Comparison of ENCODE assay signal across 30 cellular contexts in the genomic region with DNA sequence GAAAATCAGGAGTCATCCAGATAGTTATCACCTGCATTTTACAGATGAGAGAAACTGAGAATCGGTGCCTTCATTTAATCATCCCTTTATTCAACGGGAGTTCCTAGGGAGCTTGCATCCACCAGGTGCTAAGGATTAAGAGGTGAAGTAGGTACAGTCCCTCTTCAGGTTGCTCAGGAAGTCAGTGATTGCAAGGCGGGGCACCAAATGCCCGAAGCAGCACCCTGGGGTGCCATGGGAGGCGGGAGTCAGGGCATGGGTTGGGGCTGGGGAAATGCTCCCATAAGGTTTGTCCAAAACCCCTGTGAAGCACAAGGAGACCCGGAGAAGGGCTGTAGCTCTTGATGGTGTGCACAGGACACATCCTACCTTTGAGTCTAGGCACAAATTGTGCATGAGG.
DNase-seq lines count a peak whose midpoint lies in the region; ATAC-seq, FAIRE-seq and TF ChIP-seq lines count a peak whose summit lies in the region.
"Had no signal": no experiment of that assay in that cellular context is flagged by ENCODE, and none has a peak within 500 bp of the region (broad histone marks: within the 10 kb centered on the region; RNA-seq: fewer than 3 reads in every experiment).

No MANE protein-coding gene starts in this region.

- H3K27me3 ChIP-seq in heart left ventricle (no peaks in the 10 kb centered on the region), bronchial epithelial cell (ENCODE audit: control insufficient read depth, insufficient read depth, low read length) (no peaks in the 10 kb centered on the region), mucosa of rectum (ENCODE audit: control insufficient read depth in 2 of 2, insufficient read depth in 2 of 2, low read length in 2 of 2) (no peaks in the 10 kb centered on the region), upper lobe of right lung (no peaks in the 10 kb centered on the region)
- H3K27me3 ChIP-seq: thyroid gland had no signal

- FAIRE-seq in bronchial epithelial cell (lab: Jason Lieb, UNC) = peak; percentile 28
- FAIRE-seq: GM12878 had no signal

- peaks cover 18% of the 10 kb centered on the region for H3K27me3 Mint-ChIP-seq in chondrocyte (ENCODE audit: low read depth)
- H3K27me3 Mint-ChIP-seq: activated CD4-positive, alpha-beta T cell treated with anti-CD3 and anti-CD28 coated beads, Interleukin-2, amount 10 ng/mL, durations not matched to agents 7 days and 5 days; activated CD8-positive, alpha-beta memory T cell treated with anti-CD3 and anti-CD28 coated beads, Interleukin-2, amount 10 ng/mL, durations not matched to agents 7 days and 5 days had no signal

- peak overlapping the region in 1 of 2 donors; percentile 74 for H3K9ac ChIP-seq in mucosa of rectum (ENCODE audit: low read depth in 1 of 2, low read length in 2 of 2)

- H3K9me3 ChIP-seq in heart left ventricle (no peaks in the 10 kb centered on the region), mucosa of rectum (ENCODE audit: control insufficient read depth in 2 of 2, low read length in 2 of 2) (no peaks in the 10 kb centered on the region), upper lobe of right lung (no peaks in the 10 kb centered on the region)
- H3K9me3 ChIP-seq: thyroid gland had no signal

- H3K36me3 Mint-ChIP-seq in chondrocyte (ENCODE audit: low read depth) = no peaks in the 10 kb centered on the region
- H3K36me3 Mint-ChIP-seq: activated CD8-positive, alpha-beta memory T cell treated with anti-CD3 and anti-CD28 coated beads, Interleukin-2, amount 10 ng/mL, durations not matched to agents 7 days and 5 days; brain; IgD-negative memory B cell; naive thymus-derived CD8-positive, alpha-beta T cell had no signal

- TF ChIP-seq CTCF in heart left ventricle (IDR thresholded peaks at IDR 0.05) = no peak
- TF ChIP-seq CTCF in bronchial epithelial cell (IDR thresholded peaks at IDR 0.05; ENCODE audit: insufficient read depth, low read length, severe bottlenecking) = no peak
- TF ChIP-seq CTCF in upper lobe of right lung (IDR thresholded peaks at IDR 0.05) = no peak
- TF ChIP-seq CTCF in chondrocyte (IDR thresholded peaks at IDR 0.05) = no peak

- intact Hi-C loops in heart left ventricle (cut with DNase I) (loop anchor here in 6 of 10 donors (5.0 to 10.0 kb wide), 3 partner anchors 49 to 96 kb away; no protein-coding TSS in a partner anchor), Right ventricle myocardium inferior (cut with DNase I) (no loop called here), upper lobe of right lung (cut with DNase I) (no loop called here)

- no peak overlapping the region for H3K27ac Mint-ChIP-seq in chondrocyte (ENCODE audit: unreplicated experiment)
- H3K27ac Mint-ChIP-seq: activated CD4-positive, alpha-beta T cell treated with anti-CD3 and anti-CD28 coated beads, Interleukin-2, amount 10 ng/mL, durations not matched to agents 7 days and 5 days; activated CD8-positive, alpha-beta memory T cell treated with anti-CD3 and anti-CD28 coated beads, Interleukin-2, amount 10 ng/mL, durations not matched to agents 7 days and 5 days; activated naive CD4-positive, alpha-beta T cell treated with anti-CD3 and anti-CD28 coated beads for 36 hours; brain; IgD-negative memory B cell; naive thymus-derived CD8-positive, alpha-beta T cell; stimulated activated naive CD8-positive, alpha-beta T cell treated with anti-CD3 and anti-CD28 coated beads, Interleukin-15, amount 100 ng/mL, for 72 hours had no signal

- no peak overlapping the region for H3K4me3 Mint-ChIP-seq in chondrocyte (ENCODE audit: unreplicated experiment)
- H3K4me3 Mint-ChIP-seq: activated CD4-positive, alpha-beta T cell treated with anti-CD3 and anti-CD28 coated beads, Interleukin-2, amount 10 ng/mL, durations not matched to agents 7 days and 5 days; activated CD8-positive, alpha-beta memory T cell treated with anti-CD3 and anti-CD28 coated beads, Interleukin-2, amount 10 ng/mL, durations not matched to agents 7 days and 5 days; activated naive CD4-positive, alpha-beta T cell treated with anti-CD3 and anti-CD28 coated beads for 36 hours; brain; naive thymus-derived CD8-positive, alpha-beta T cell; stimulated activated naive CD8-positive, alpha-beta T cell treated with anti-CD3 and anti-CD28 coated beads, Interleukin-15, amount 100 ng/mL, for 72 hours had no signal

- no peaks in the 10 kb centered on the region for H3K4me1 Mint-ChIP-seq in chondrocyte (ENCODE audit: low read depth)
- H3K4me1 Mint-ChIP-seq: activated CD4-positive, alpha-beta T cell treated with anti-CD3 and anti-CD28 coated beads, Interleukin-2, amount 10 ng/mL, durations not matched to agents 7 days and 5 days; activated CD8-positive, alpha-beta memory T cell treated with anti-CD3 and anti-CD28 coated beads, Interleukin-2, amount 10 ng/mL, durations not matched to agents 7 days and 5 days; brain; IgD-negative memory B cell had no signal

- H3K9me3 Mint-ChIP-seq in chondrocyte (ENCODE audit: low read depth) = no peaks in the 10 kb centered on the region
- H3K9me3 Mint-ChIP-seq: activated CD4-positive, alpha-beta T cell treated with anti-CD3 and anti-CD28 coated beads, Interleukin-2, amount 10 ng/mL, durations not matched to agents 7 days and 5 days; activated naive CD4-positive, alpha-beta T cell treated with anti-CD3 and anti-CD28 coated beads for 36 hours; brain; IgD-negative memory B cell; naive thymus-derived CD8-positive, alpha-beta T cell; stimulated activated naive CD8-positive, alpha-beta T cell treated with anti-CD3 and anti-CD28 coated beads, Interleukin-15, amount 100 ng/mL, for 72 hours had no signal

- H3K27ac ChIP-seq in heart left ventricle = peak overlapping the region; percentile 66 to 91 (median 85)
- peak overlapping the region; percentile 92 to 93 for H3K27ac ChIP-seq in mucosa of rectum (ENCODE audit: low read depth in 2 of 2, low read length in 2 of 2)
- peak overlapping the region; percentile 81 for H3K27ac ChIP-seq in upper lobe of right lung
- H3K27ac ChIP-seq: WERI-Rb-1 had no signal

- no peak for ATAC-seq in heart left ventricle
- no peak for ATAC-seq in Right ventricle myocardium inferior
- no peak for ATAC-seq in upper lobe of right lung
- ATAC-seq: activated CD8-positive, alpha-beta memory T cell treated with anti-CD3 and anti-CD28 coated beads, Interleukin-2, amount 10 ng/mL, durations not matched to agents 7 days and 5 days; GM12878; HCT116; naive thymus-derived CD8-positive, alpha-beta T cell; stimulated activated naive CD8-positive, alpha-beta T cell treated with anti-CD3 and anti-CD28 coated beads, Interleukin-15, amount 100 ng/mL, for 72 hours had no signal

- H3K4me1 ChIP-seq in heart left ventricle (peaks cover 0 to 24% (median 10%) of the 10 kb centered on the region in 12 donors), mucosa of rectum (ENCODE audit: control insufficient read depth in 2 of 2, insufficient read depth in 2 of 2, low read length in 2 of 2) (peaks cover 13 to 39% of the 10 kb centered on the region in 2 donors), upper lobe of right lung (peaks cover 13% of the 10 kb centered on the region)
- H3K4me1 ChIP-seq: thyroid gland had no signal

- H3K36me3 ChIP-seq in heart left ventricle (no peaks in the 10 kb centered on the region), bronchial epithelial cell (ENCODE audit: control insufficient read depth, insufficient read depth, low read length) (no peaks in the 10 kb centered on the region), mucosa of rectum (ENCODE audit: control insufficient read depth in 2 of 2, insufficient read depth in 2 of 2, low read length in 2 of 2) (no peaks in the 10 kb centered on the region), upper lobe of right lung (no peaks in the 10 kb centered on the region)
- H3K36me3 ChIP-seq: thyroid gland, WERI-Rb-1 had no signal

- WGBS in heart left ventricle, 4 donors = 90 to 94% (median 94%) methylated on average over 2 to 6 of the region's 6 CpGs

- TF ChIP-seq POLR2A in heart left ventricle (IDR thresholded peaks at IDR 0.05) = no peak

- DNase-seq in heart left ventricle (no peak), Right ventricle myocardium inferior (ENCODE audit: missing footprints) (no peak), bronchial epithelial cell (ENCODE audit: low read depth) (no peak), upper lobe of right lung (no peak), chondrocyte (ENCODE audit: low spot score) (no peak), NCI-H1436 (lab: John Stamatoyannopoulos, UW) (no peak), mesenteric fat pad (ENCODE audit: low spot score) (no peak)
- DNase-seq: activated CD4-positive, alpha-beta T cell treated with anti-CD3 and anti-CD28 coated beads, Interleukin-2, amount 10 ng/mL, durations not matched to agents 7 days and 5 days; activated CD8-positive, alpha-beta memory T cell treated with anti-CD3 and anti-CD28 coated beads, Interleukin-2, amount 10 ng/mL, durations not matched to agents 7 days and 5 days; activated naive CD4-positive, alpha-beta T cell treated with anti-CD3 and anti-CD28 coated beads for 36 hours; C1 segment of cervical spinal cord; effector CD4-positive, alpha-beta T cell; EL; mesendoderm; naive thymus-derived CD8-positive, alpha-beta T cell; NCI-H1105; occipital lobe; SIG-M5; stimulated activated CD4-positive, alpha-beta T cell treated with anti-CD3 and anti-CD28 coated beads, Interleukin-1b, Interleukin-23, amount 100 ng/mL, for 48 hours; stimulated activated CD8-positive, alpha-beta memory T cell treated with anti-CD3 and anti-CD28 coated beads, Interleukin-4, amount 100 ng/mL, for 48 hours; stimulated activated naive CD8-positive, alpha-beta T cell treated with anti-CD3 and anti-CD28 coated beads, Interleukin-15, amount 100 ng/mL, for 72 hours; SW 1271; T-helper 9 cell; thyroid gland; WERI-Rb-1 had no signal

- H3K4me3 ChIP-seq in heart left ventricle = no peak overlapping the region
- H3K4me3 ChIP-seq in bronchial epithelial cell (ENCODE audit: low read depth, low read length) = no peak overlapping the region
- H3K4me3 ChIP-seq in mucosa of rectum (ENCODE audit: low read length in 2 of 2) = peak overlapping the region; percentile 62 to 70
- no peak overlapping the region for H3K4me3 ChIP-seq in upper lobe of right lung
- H3K4me3 ChIP-seq: GM12878, thyroid gland had no signal

Comparison
In these comparisons a context has a peak if more than half of its experiments do, and no peak if none do; other contexts are left out.
1. intact Hi-C loops: an anchor here in heart left ventricle (5.0 to 10.0 kb wide); none called in Right ventricle myocardium inferior and upper lobe of right lung.
2. H3K4me3 ChIP-seq: peak in mucosa of rectum (2 of 2); none in heart left ventricle (0 of 12), bronchial epithelial cell (single experiment) and upper lobe of right lung (single experiment).
3. Peak in every context shown above with its lines, with median percentiles within 50 percentile points of each other: H3K27ac ChIP-seq.